8 cellular contexts compared by ENCODE assay signal in the genomic region with DNA sequence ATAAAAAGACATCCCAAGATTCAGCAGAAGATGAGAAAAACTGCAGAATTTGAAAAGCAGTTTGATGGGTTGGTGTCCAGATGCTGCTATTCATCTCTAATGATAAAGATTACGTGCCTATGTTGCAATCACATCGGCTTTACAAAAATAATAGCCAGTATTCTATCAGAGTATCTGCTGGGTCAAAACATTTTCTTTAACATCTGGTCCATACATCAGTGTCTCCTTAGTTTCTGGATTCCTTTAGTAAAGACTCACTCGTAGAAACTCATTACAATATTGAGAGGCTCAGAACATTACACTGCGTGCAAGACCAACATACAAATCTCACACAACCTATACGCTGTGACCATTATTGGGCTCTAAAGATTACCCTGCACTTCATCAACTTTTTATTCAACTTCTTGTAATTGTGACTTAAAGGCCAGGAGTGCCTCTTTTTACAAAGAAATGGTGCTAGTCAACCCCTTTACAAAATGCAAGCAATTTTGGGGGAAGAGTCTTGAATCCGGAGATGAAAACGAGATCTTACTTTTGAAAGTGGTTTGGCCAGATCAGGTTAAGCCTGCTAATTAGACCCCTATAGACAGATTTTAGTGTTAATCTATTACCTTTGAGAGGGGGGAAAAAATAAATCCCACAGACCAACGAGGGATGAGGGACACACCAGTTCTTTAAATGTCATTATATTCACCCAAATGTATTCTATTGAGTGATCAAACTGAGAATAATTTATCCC. TPM values are rescaled to one million over a fixed set of nuclear protein-coding genes. Genes with fewer than 3 reads are reported as not detected.
DNase-seq lines count a peak whose midpoint lies in the region; ATAC-seq, FAIRE-seq and TF ChIP-seq lines count a peak whose summit lies in the region.

No MANE protein-coding gene starts in this region.

- TF ChIP-seq POLR2A in GM12891 (IDR thresholded peaks at IDR 0.05; ENCODE audit: low read depth, low read length): no peak; the same call in 1 of the 2 replicates

- intact Hi-C loops in naive thymus-derived CD4-positive, alpha-beta T cell (cut with micrococcal nuclease): loop anchor here (1.0 to 10.0 kb wide), 13 partner anchors 11 to 1807 kb away; a partner anchor contains a TSS

- POLR2A ChIA-PET in BJ (lab: Charles Lee): interaction anchor here (0.7 kb wide), 1 partner anchor 185 kb away, joined by 3 read pairs; no protein-coding TSS in a partner anchor
- POLR2A ChIA-PET in naive thymus-derived CD4-positive, alpha-beta T cell (lab: Charles Lee): interaction anchor here (0.6 to 3.5 kb wide), 5 partner anchors 7 to 916 kb away, joined by 3 to 39 read pairs (median 3); no protein-coding TSS in a partner anchor

- H3K27me3 Mint-ChIP-seq in naive thymus-derived CD4-positive, alpha-beta T cell: peaks cover 0 to 14% (median 0%) of the 10 kb centered on the region in 5 donors

- no peaks in the 10 kb centered on the region for H3K9me3 ChIP-seq in naive thymus-derived CD4-positive, alpha-beta T cell (ENCODE audit: control insufficient read depth in 2 of 3, low read length in 3 of 3)

- H3K36me3 Mint-ChIP-seq in naive thymus-derived CD4-positive, alpha-beta T cell: peaks cover 5 to 44% (median 20%) of the 10 kb centered on the region in 5 donors

- FAIRE-seq in GM12891 (lab: Jason Lieb, UNC): no peak

- peaks cover 38 to 50% of the 10 kb centered on the region in 2 donors for H3K4me1 ChIP-seq in naive thymus-derived CD4-positive, alpha-beta T cell (ENCODE audit: control insufficient read depth in 2 of 2, insufficient read depth in 2 of 2, low read length in 2 of 2)

- no peak for TF ChIP-seq RAD21 in Ishikawa (IDR thresholded peaks at IDR 0.05; ENCODE audit: low read depth)

- H3K27ac ChIP-seq in naive thymus-derived CD4-positive, alpha-beta T cell (ENCODE audit: low read depth, low read length): peak overlapping the region; percentile 95
- no peak overlapping the region for H3K27ac ChIP-seq in caudate nucleus (ENCODE audit: low read depth, low read length)

- H3K27ac Mint-ChIP-seq in naive thymus-derived CD4-positive, alpha-beta T cell: peak overlapping the region; percentile 52 to 100 (median 100)

- H3K27me3 ChIP-seq in BJ (ENCODE audit: control insufficient read depth, insufficient read depth, low read length): no peaks in the 10 kb centered on the region
- no peaks in the 10 kb centered on the region for H3K27me3 ChIP-seq in naive thymus-derived CD4-positive, alpha-beta T cell (ENCODE audit: control insufficient read depth in 2 of 2, insufficient read depth in 2 of 2, low read length in 2 of 2)

- CTCF ChIA-PET in BJ (lab: Yijun Ruan, JAX): interaction anchor here (1.4 kb wide), 2 partner anchors 8 to 9 kb away, joined by 5 read pairs; no protein-coding TSS in a partner anchor
- CTCF ChIA-PET in naive thymus-derived CD4-positive, alpha-beta T cell (lab: Charles Lee): no interaction called here

- H3K4me3 ChIP-seq in BJ (ENCODE audit: low read depth, low read length) (peak overlapping the region; percentile 74), cardiac fibroblast (replicated peaks in 1 of 2; ENCODE audit: low read depth in 2 of 2, low read length in 2 of 2) (peak overlapping the region; percentile 71 to 97)
- peak overlapping the region; percentile 99 for H3K4me3 ChIP-seq in naive thymus-derived CD4-positive, alpha-beta T cell (ENCODE audit: low read length)

- peaks cover 0 to 14% (median 0%) of the 10 kb centered on the region in 11 donors for H3K9me3 Mint-ChIP-seq in naive thymus-derived CD4-positive, alpha-beta T cell

- TF ChIP-seq CTCF in BJ (IDR thresholded peaks at IDR 0.05; ENCODE audit: insufficient read depth, low read depth, low read length): no peak
- no peak for TF ChIP-seq CTCF in cardiac fibroblast (IDR thresholded peaks at IDR 0.05; ENCODE audit: low read depth, low read length)

- H3K4me3 Mint-ChIP-seq in naive thymus-derived CD4-positive, alpha-beta T cell: peak overlapping the region; percentile 91 to 100 (median 100)

- TF ChIP-seq EP300 in Ishikawa (IDR thresholded peaks at IDR 0.05; ENCODE audit: borderline replicate concordance): no peak

- H3K36me3 ChIP-seq in BJ (ENCODE audit: control insufficient read depth, insufficient read depth, low read length): no peaks in the 10 kb centered on the region
- H3K36me3 ChIP-seq in naive thymus-derived CD4-positive, alpha-beta T cell (ENCODE audit: control insufficient read depth in 2 of 3, insufficient read depth in 3 of 3, low read length in 3 of 3): peaks cover 0 to 12% (median 4%) of the 10 kb centered on the region in 3 experiments

- no peak for ATAC-seq in naive thymus-derived CD4-positive, alpha-beta T cell
- ATAC-seq in GM18517 (IDR thresholded peaks at IDR 0.05; ENCODE audit: unreplicated experiment): no peak

- no peak for DNase-seq in BJ (ENCODE audit: low read depth)
- peak in 1 of 2 donors; percentile 21 for DNase-seq in cardiac fibroblast (ENCODE audit: low read depth in 2 of 2)
- no peak for DNase-seq in naive thymus-derived CD4-positive, alpha-beta T cell
- no peak for DNase-seq in GM12891 (ENCODE audit: insufficient read length, low spot score)
- no peak for DNase-seq in DMS114 treated with DMSO at 0.1 percent for 48 hours (lab: John Stamatoyannopoulos, UW; ENCODE audit: unreplicated experiment)
- no peak for DNase-seq in caudate nucleus (lab: John Stamatoyannopoulos, UW)

- peaks cover 50 to 74% (median 65%) of the 10 kb centered on the region in 7 donors for H3K4me1 Mint-ChIP-seq in naive thymus-derived CD4-positive, alpha-beta T cell

TF ChIP-seq in Ishikawa, 13 proteins besides CTCF, POLR2A, EP300 and RAD21:
- TF ChIP-seq CEBPB (IDR thresholded peaks at IDR 0.05) (peak; percentile 70), NFIC (IDR thresholded peaks at IDR 0.05) (no peak)
TF ChIP-seq in Ishikawa: peak in this region for 1.

TF ChIP-seq in GM12891, 5 proteins besides CTCF, POLR2A, EP300 and RAD21:
- TF ChIP-seq POU2F2 (IDR thresholded peaks at IDR 0.05; ENCODE audit: low read depth, low read length): no peak
- TF ChIP-seq SPI1 (IDR thresholded peaks at IDR 0.05; ENCODE audit: low read depth, low read length): no peak
- no peak for TF ChIP-seq PAX5 (IDR thresholded peaks at IDR 0.05; ENCODE audit: insufficient read depth, low read length, severe bottlenecking)
- no peak for TF ChIP-seq POLR2AphosphoS5 (IDR thresholded peaks at IDR 0.05; ENCODE audit: low read depth, low read length)
- TF ChIP-seq TAF1 (IDR thresholded peaks at IDR 0.05; ENCODE audit: low read depth, low read length): no peak

RNA-seq across cellular contexts. Expression of a gene that starts 2.9 kb away (rescaled TPM):
- polyA plus RNA-seq in BJ (2011; rRNA removed): 129 and 163 TPM in 2 replicates
- 122 and 206 TPM in 2 replicates for polyA minus RNA-seq in BJ (2011; rRNA and poly(A)+ RNA removed)
- 100 to 1,000 TPM; 194 to 673 (median 216) TPM for total RNA-seq in naive thymus-derived CD4-positive, alpha-beta T cell
- 100 to 1,000 TPM; 182 to 221 TPM for polyA plus RNA-seq in naive thymus-derived CD4-positive, alpha-beta T cell
- 174 TPM for polyA plus RNA-seq in GM12891 (2012; ENCODE audit: low read depth, missing spikeins)
